In genomic region chr2:29962922-29963321, GRCh38 we compare ENCODE assay signal across 29 cellular contexts. TPM values are rescaled to one million over a fixed set of nuclear protein-coding genes. Genes with fewer than 3 reads are reported as not detected.
"Had no signal": no experiment of that assay in that cellular context is flagged by ENCODE, and none has a peak within 500 bp of the region (broad histone marks: within the 10 kb centered on the region; RNA-seq: fewer than 3 reads in every experiment).

No MANE protein-coding gene starts in this region.

- H3K27ac Mint-ChIP-seq: mesothelial cell of epicardium, naive B cell had no signal

- H3K4me1 Mint-ChIP-seq: mesothelial cell of epicardium, naive B cell had no signal

- H3K4me1 ChIP-seq: esophagus muscularis mucosa, foreskin keratinocyte, gastroesophageal sphincter, heart right ventricle, left lung, lower lobe of right lung had no signal

- ATAC-seq: foreskin keratinocyte, gastroesophageal sphincter, heart right ventricle, left cardiac atrium, left lung, left ventricle myocardium superior, lower lobe of right lung, mucosa of descending colon had no signal

- FAIRE-seq: colon, endothelial cell of umbilical vein, frontal cortex, islet of Langerhans, keratinocyte had no signal

- H3K4me3 ChIP-seq: coronary artery, dorsolateral prefrontal cortex, esophagus muscularis mucosa, gastroesophageal sphincter, heart right ventricle, left lung, lower lobe of right lung, mucosa of descending colon had no signal

- H3K4me3 Mint-ChIP-seq: mesothelial cell of epicardium, naive B cell had no signal

- DNase-seq: dermis blood vessel endothelial cell; dorsolateral prefrontal cortex; effector CD4-positive, alpha-beta T cell; effector memory CD4-positive, alpha-beta T cell; foreskin keratinocyte; glutamatergic neuron; head of caudate nucleus; heart right ventricle; hippocampal formation; left cardiac atrium; left lung; left ventricle myocardium superior; lower lobe of right lung; mesenchymal stem cell; mucosa of descending colon; naive B cell had no signal

- H3K9me3 ChIP-seq: esophagus muscularis mucosa, gastroesophageal sphincter, heart right ventricle, left lung, lower lobe of right lung, mucosa of descending colon had no signal

- H3K36me3 Mint-ChIP-seq: mesothelial cell of epicardium, naive B cell had no signal

- H3K36me3 ChIP-seq: esophagus muscularis mucosa, gastroesophageal sphincter, heart right ventricle, left lung, lower lobe of right lung had no signal

- H3K27ac ChIP-seq: coronary artery, dorsolateral prefrontal cortex, esophagus muscularis mucosa, foreskin keratinocyte, gastroesophageal sphincter, heart right ventricle, left lung, lower lobe of right lung had no signal

- H3K9me3 Mint-ChIP-seq: mesothelial cell of epicardium had no signal

RNA-seq across cellular contexts. Expression of gene ALK, which starts 41.5 kb away (rescaled TPM):
- total RNA-seq: dermis blood vessel endothelial cell, endothelial cell of umbilical vein, fibroblast of villous mesenchyme, foreskin keratinocyte, glomerular endothelial cell, kidney epithelial cell, left ventricle myocardium superior, lung microvascular endothelial cell had no signal
- polyA plus RNA-seq: endothelial cell of umbilical vein, foreskin keratinocyte, keratinocyte had no signal
